23 cellular contexts compared by ENCODE assay signal in the genomic region with DNA sequence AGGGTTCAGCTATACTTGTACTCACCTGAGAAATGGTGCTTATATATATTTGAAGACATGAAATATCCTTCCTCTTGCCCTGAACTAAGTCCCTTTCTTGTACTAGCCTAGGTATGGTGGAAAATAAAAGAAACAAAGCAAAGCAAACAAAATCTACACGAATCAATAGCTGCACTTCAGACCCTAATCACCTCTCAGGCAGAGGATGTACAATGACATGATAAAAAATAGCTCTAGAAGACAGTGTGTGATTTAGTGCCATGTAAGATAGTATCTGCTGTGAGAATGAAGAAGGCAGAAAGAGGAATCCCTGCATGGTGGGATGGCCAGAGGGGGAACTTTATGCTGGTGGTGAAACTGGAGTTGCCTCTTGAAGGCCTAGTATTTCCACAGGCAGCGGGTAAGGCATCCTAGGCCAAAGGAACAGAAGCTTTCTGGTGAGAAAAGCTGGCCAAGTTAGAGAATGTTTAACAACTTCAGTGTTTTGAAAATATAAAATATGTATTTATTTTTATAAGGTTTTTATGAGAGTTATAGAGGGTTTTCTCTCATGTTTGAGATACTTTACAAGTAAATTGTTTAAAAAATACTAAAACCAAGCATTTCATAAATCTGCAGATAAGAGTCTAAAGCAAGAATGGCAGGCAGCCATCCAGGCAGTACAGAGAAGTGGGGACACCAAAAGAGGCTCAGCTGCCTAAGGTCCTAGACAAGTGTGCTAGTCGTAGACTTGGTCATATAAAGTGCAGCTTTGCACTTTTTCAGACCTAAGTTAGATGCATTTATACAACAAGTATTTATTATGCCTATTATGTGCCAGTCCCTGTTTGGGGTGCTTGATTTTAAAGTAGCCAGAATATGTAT. TPM values are rescaled to one million over a fixed set of nuclear protein-coding genes. Genes with fewer than 3 reads are reported as not detected.
DNase-seq lines count a peak whose midpoint lies in the region; ATAC-seq, FAIRE-seq and TF ChIP-seq lines count a peak whose summit lies in the region.
"Had no signal": no experiment of that assay in that cellular context is flagged by ENCODE, and none has a peak within 500 bp of the region (broad histone marks: within the 10 kb centered on the region; RNA-seq: fewer than 3 reads in every experiment).

No MANE protein-coding gene starts in this region.

- H3K9ac ChIP-seq in mammary epithelial cell (ENCODE audit: insufficient read depth, low read length), result no peak overlapping the region

- CTCF ChIA-PET in mammary epithelial cell (lab: Charles Lee; ENCODE audit: low non-redundant PET), result no interaction called here
- CTCF ChIA-PET in Panc1 (lab: Charles Lee), result no interaction called here

- in situ Hi-C loops in mammary epithelial cell (cut with MboI; ENCODE audit: low sequenced_read_pairs in 2 of 2), result no loop called here
- in situ Hi-C loops in Panc1 (cut with HindIII; ENCODE audit: low pct_unique_long_range_greater_than_20kb, low sequenced_read_pairs), result no loop called here

- no peaks in the 10 kb centered on the region for H3K9me3 Mint-ChIP-seq in progenitor cell of endocrine pancreas (ENCODE audit: low read depth)
- H3K9me3 Mint-ChIP-seq: CD4-positive, CD25-positive, alpha-beta regulatory T cell; T-cell had no signal

- H4K20me1 ChIP-seq in mammary epithelial cell (ENCODE audit: insufficient read depth, low read length), result no peaks in the 10 kb centered on the region

- H3K4me3 Mint-ChIP-seq in progenitor cell of endocrine pancreas (ENCODE audit: low read depth), result no peak overlapping the region
- H3K4me3 Mint-ChIP-seq: CD4-positive, CD25-positive, alpha-beta regulatory T cell; T-cell had no signal

- H3K4me1 ChIP-seq in mammary epithelial cell (ENCODE audit: insufficient read depth, low read length) (no peaks in the 10 kb centered on the region), breast epithelium (no peaks in the 10 kb centered on the region), Panc1 (ENCODE audit: control insufficient read depth, insufficient read depth, low read length) (no peaks in the 10 kb centered on the region)
- H3K4me1 ChIP-seq: BE2C, SJCRH30 had no signal

- dilution Hi-C loops in mammary epithelial cell (cut with HindIII; ENCODE audit: low sequenced_read_pairs), result no loop called here

- H3K27ac Mint-ChIP-seq in progenitor cell of endocrine pancreas, result peak overlapping the region; percentile 86
- H3K27ac Mint-ChIP-seq: CD4-positive, CD25-positive, alpha-beta regulatory T cell; T-cell had no signal

- no peaks in the 10 kb centered on the region for H3K27me3 ChIP-seq in mammary epithelial cell (ENCODE audit: insufficient read depth, low read length)
- no peaks in the 10 kb centered on the region for H3K27me3 ChIP-seq in breast epithelium
- H3K27me3 ChIP-seq in Panc1 (ENCODE audit: control insufficient read depth, insufficient read depth, low read length), result no peaks in the 10 kb centered on the region
- H3K27me3 ChIP-seq: BE2C, SJCRH30 had no signal

- no peak for FAIRE-seq in urothelium cell line (lab: Jason Lieb, UNC)
- FAIRE-seq: A549, GM12892, GM18507, H1, RCC 7860 had no signal

- WGBS in mammary epithelial cell (ENCODE audit: low coverage, missing lambda C conversion rate), result 77% methylated on average over 3 of the region's 3 CpGs

- no peak for TF ChIP-seq POLR2A in breast epithelium (IDR thresholded peaks at IDR 0.05)

- TF ChIP-seq CTCF in mammary epithelial cell (conservative IDR thresholded peaks at IDR 0.05 in 1 of 2, IDR thresholded peaks at IDR 0.05 in 1 of 2; ENCODE audit: extremely low read depth in 1 of 2, insufficient read depth in 1 of 2, low read depth in 1 of 2, low read length in 2 of 2) (no peak), breast epithelium (IDR thresholded peaks at IDR 0.05) (no peak), Panc1 (IDR thresholded peaks at IDR 0.05) (no peak), progenitor cell of endocrine pancreas (IDR thresholded peaks at IDR 0.05; ENCODE audit: unreplicated experiment) (no peak)

- peak overlapping the region; percentile 12 for H2AFZ ChIP-seq in mammary epithelial cell (ENCODE audit: low read depth, low read length)

- BruUV-seq in mammary epithelial cell (replicated peaks; lab: Mats Ljungman, UMichigan) (no TSS peak), Panc1 (replicated peaks; lab: Mats Ljungman, UMichigan) (no TSS peak)

- H3K27me3 Mint-ChIP-seq in progenitor cell of endocrine pancreas, result no peaks in the 10 kb centered on the region
- H3K27me3 Mint-ChIP-seq: T-cell had no signal

- no peak overlapping the region for H3K4me3 ChIP-seq in mammary epithelial cell (replicated peaks in 1 of 3; ENCODE audit: insufficient read depth in 1 of 3, low read depth in 2 of 3, low read length in 3 of 3)
- H3K4me3 ChIP-seq in breast epithelium, result no peak overlapping the region
- H3K4me3 ChIP-seq in Panc1 (ENCODE audit: low read depth in 2 of 2, low read length in 2 of 2), result no peak overlapping the region
- H3K4me3 ChIP-seq: A549, SJCRH30 had no signal

- H3K4me2 ChIP-seq in mammary epithelial cell (ENCODE audit: insufficient read depth, low read depth, low read length), result no peak overlapping the region
- H3K4me2 ChIP-seq: A549 had no signal

- H3K79me2 ChIP-seq in mammary epithelial cell (ENCODE audit: insufficient read depth, low read length), result no peaks in the 10 kb centered on the region

- H3K27ac ChIP-seq in mammary epithelial cell (ENCODE audit: insufficient read depth, low read depth, low read length), result no peak overlapping the region
- H3K27ac ChIP-seq in breast epithelium, result no peak overlapping the region
- no peak overlapping the region for H3K27ac ChIP-seq in Panc1 (ENCODE audit: low read length)
- H3K27ac ChIP-seq: A549, SJCRH30 had no signal

- POLR2A ChIA-PET in Panc1 (lab: Charles Lee), result no interaction called here

- DNase-seq in mammary epithelial cell (no peak), breast epithelium (ENCODE audit: low spot score in 2 of 2) (no peak), NCI-H146 (lab: John Stamatoyannopoulos, UW) (peak; percentile 77), Panc1 (ENCODE audit: low read depth, low spot score) (no peak), progenitor cell of endocrine pancreas (ENCODE audit: low spot score, unreplicated experiment) (no peak), urothelium cell line (ENCODE audit: low spot score) (no peak)
- no peak for DNase-seq in stimulated activated CD4-positive, alpha-beta T cell treated with anti-CD3 and anti-CD28 coated beads, Interleukin-1b, Interleukin-23, amount 100 ng/mL, for 48 hours
- DNase-seq: BE2C; CD4-positive, CD25-positive, alpha-beta regulatory T cell; DND-41; Kasumi-1; NCI-H1048; NCI-H1436 treated with DMSO at 0.1 percent for 48 hours; SJCRH30; T-cell had no signal

- no peaks in the 10 kb centered on the region for H3K36me3 Mint-ChIP-seq in progenitor cell of endocrine pancreas (ENCODE audit: insufficient read depth)
- H3K36me3 Mint-ChIP-seq: CD4-positive, CD25-positive, alpha-beta regulatory T cell; T-cell had no signal

- H3K4me1 Mint-ChIP-seq in progenitor cell of endocrine pancreas (ENCODE audit: low read depth), result peaks cover 11% of the 10 kb centered on the region
- H3K4me1 Mint-ChIP-seq: CD4-positive, CD25-positive, alpha-beta regulatory T cell; T-cell had no signal

- H3K9me3 ChIP-seq in mammary epithelial cell (replicated peaks; ENCODE audit: insufficient read depth, low read length) (no peaks in the 10 kb centered on the region), breast epithelium (no peaks in the 10 kb centered on the region), Panc1 (ENCODE audit: control insufficient read depth, insufficient read depth, low read depth, low read length) (no peaks in the 10 kb centered on the region)
- H3K9me3 ChIP-seq: A549, BE2C, SJCRH30 had no signal

- intact Hi-C loops in mammary epithelial cell (cut with micrococcal nuclease) (no loop called here), breast epithelium (cut with DNase I; ENCODE audit: low total_unique reads) (no loop called here), Panc1 (cut with micrococcal nuclease; ENCODE audit: unreplicated experiment) (no loop called here)

- ATAC-seq in Panc1 (peak; percentile 70; the same call in 1 of the 2 replicates), HG02623 (IDR thresholded peaks at IDR 0.05; ENCODE audit: unreplicated experiment) (no peak)
- ATAC-seq: A549, HCT116, T-cell had no signal

- H3K36me3 ChIP-seq in mammary epithelial cell (ENCODE audit: insufficient read depth, low read length) (no peaks in the 10 kb centered on the region), breast epithelium (no peaks in the 10 kb centered on the region), Panc1 (ENCODE audit: control insufficient read depth, insufficient read depth, low read length) (no peaks in the 10 kb centered on the region)
- H3K36me3 ChIP-seq: BE2C, SJCRH30 had no signal

RNA-seq across cellular contexts. Expression of a gene that starts 14.9 kb away (rescaled TPM):
- total RNA-seq in mammary epithelial cell (under 1 TPM; 0.83 to 0.87 TPM), breast epithelium (1 to 10 TPM; 1.6 to 8.0 (median 2.3) TPM), Panc1 (2021; ENCODE audit: unreplicated experiment) (not detected), progenitor cell of endocrine pancreas (2.4 and 4.1 TPM in 2 replicates)
- 0.03 TPM for polyA plus RNA-seq in mammary epithelial cell
- polyA minus RNA-seq in mammary epithelial cell, result not detected
- not detected for polyA plus RNA-seq in Panc1 (2012; ENCODE audit: insufficient read length)
- total RNA-seq: G401, H1 had no signal
